ENCODE assay signal across 16 cellular contexts in genomic region chr5:5330723-5331530, GRCh38.
A peak's percentile ranks its signal among the peaks of the same experiment; 100 is the strongest.
DNase-seq lines count a peak whose midpoint lies in the region; ATAC-seq, FAIRE-seq and TF ChIP-seq lines count a peak whose summit lies in the region.
"Had no signal": no experiment of that assay in that cellular context is flagged by ENCODE, and none has a peak within 500 bp of the region (broad histone marks: within the 10 kb centered on the region; RNA-seq: fewer than 3 reads in every experiment).

No MANE protein-coding gene starts in this region.

- H3K27me3 ChIP-seq in right lobe of liver (no peaks in the 10 kb centered on the region), HepG2 (ENCODE audit: control insufficient read depth in 1 of 2, insufficient read depth in 2 of 2, low read length in 2 of 2) (peaks cover 2 to 20% of the 10 kb centered on the region in 2 experiments; a peak in 2 of 5 replicates), mesenchymal stem cell (ENCODE audit: control insufficient read depth in 1 of 2, insufficient read depth in 1 of 2, low read length in 2 of 2) (peaks cover 10 to 28% of the 10 kb centered on the region in 2 experiments)

- TF ChIP-seq CTCF in right lobe of liver (IDR thresholded peaks at IDR 0.05): no peak
- no peak for TF ChIP-seq CTCF in HepG2 (CRISPR knock-in tag; IDR thresholded peaks at IDR 0.05)
- TF ChIP-seq CTCF in mucosa of descending colon (IDR thresholded peaks at IDR 0.05): no peak

- H3K18ac ChIP-seq in mesenchymal stem cell (ENCODE audit: low read depth in 1 of 2, low read length in 2 of 2): no peak overlapping the region

- H3K23ac ChIP-seq in mesenchymal stem cell (ENCODE audit: low read length in 2 of 2): no peak overlapping the region

- H2BK12ac ChIP-seq in mesenchymal stem cell (ENCODE audit: low read length in 2 of 2): no peak overlapping the region

- peak overlapping the region; percentile 3 for H2AK5ac ChIP-seq in mesenchymal stem cell (ENCODE audit: low read length, severe bottlenecking)

- H3K9ac ChIP-seq in HepG2 (ENCODE audit: insufficient read depth, low read depth, low read length) (no peak overlapping the region), mesenchymal stem cell (ENCODE audit: low read length) (no peak overlapping the region)

- ATAC-seq in right lobe of liver: peak in 3 of 4 donors; percentile 30 to 55 (median 43)
- ATAC-seq in HepG2: no peak
- ATAC-seq in mucosa of descending colon: no peak
- no peak for ATAC-seq in HG03354 (IDR thresholded peaks at IDR 0.05; ENCODE audit: poor library complexity, severe bottlenecking, unreplicated experiment)
- ATAC-seq: K562 had no signal

- no peak overlapping the region for H2BK15ac ChIP-seq in mesenchymal stem cell (ENCODE audit: low read depth, poor library complexity, severe bottlenecking)

- H3K4me2 ChIP-seq in HepG2 (ENCODE audit: low read depth, low read length) (no peak overlapping the region), mesenchymal stem cell (ENCODE audit: low read length, poor library complexity, severe bottlenecking) (no peak overlapping the region)

- TF ChIP-seq EP300 in HepG2 (IDR thresholded peaks at IDR 0.05; ENCODE audit: low read depth in 2 of 2, low read length in 2 of 2) (no peak), HepG2 (CRISPR knock-in tag; IDR thresholded peaks at IDR 0.05; ENCODE audit: borderline replicate concordance) (no peak)

- no peak for FAIRE-seq in HepG2 (lab: Jason Lieb, UNC)
- FAIRE-seq: A204.1, G401.6 had no signal

- DNase-seq in right lobe of liver: no peak
- no peak for DNase-seq in HepG2 (ENCODE audit: low spot score)
- peak; percentile 38 for DNase-seq in glomerular visceral epithelial cell (ENCODE audit: extremely low spot score)
- DNase-seq in mesenchymal stem cell: peak; percentile 46
- DNase-seq in mucosa of descending colon: no peak
- no peak for DNase-seq in A172 (ENCODE audit: low spot score)
- no peak for DNase-seq in EL
- DNase-seq: DMS53, NCI-H1436 treated with DMSO at 0.1 percent for 48 hours, NCI-H2081 treated with DMSO at 0.1 percent for 48 hours, NCI-H69 had no signal

- no peak overlapping the region for H3K27ac ChIP-seq in right lobe of liver
- no peak overlapping the region for H3K27ac ChIP-seq in HepG2 (ENCODE audit: extremely low read length, insufficient read depth, low read length)
- H3K27ac ChIP-seq in mesenchymal stem cell (ENCODE audit: low read length, poor library complexity, severe bottlenecking): no peak overlapping the region

- POLR2A ChIA-PET in HepG2 (lab: Yijun Ruan, JAX): no interaction called here

- no peak overlapping the region for H2BK5ac ChIP-seq in mesenchymal stem cell (ENCODE audit: low read depth, low read length, poor library complexity, severe bottlenecking)

- no TSS peak for BruUV-seq in HepG2 (replicated peaks; lab: Mats Ljungman, UMichigan)

- no peak overlapping the region for H3K4me3 ChIP-seq in right lobe of liver
- no peak overlapping the region for H3K4me3 ChIP-seq in HepG2 (replicated peaks in 1 of 3; ENCODE audit: insufficient read depth in 1 of 3, low read depth in 2 of 3, low read length in 3 of 3)
- H3K4me3 ChIP-seq in mesenchymal stem cell (ENCODE audit: insufficient read depth in 1 of 2, low read depth in 1 of 2, low read length in 2 of 2): no peak overlapping the region
- no peak overlapping the region for H3K4me3 ChIP-seq in mucosa of descending colon
- H3K4me3 ChIP-seq: K562 had no signal

- intact Hi-C loops in right lobe of liver (cut with DNase I): no loop called here
- intact Hi-C loops in HepG2 (cut with micrococcal nuclease; ENCODE audit: unreplicated experiment): no loop called here
- intact Hi-C loops in mucosa of descending colon (cut with DNase I, micrococcal nuclease): no loop called here

- no peak for TF ChIP-seq RAD21 in HepG2 (CRISPR knock-in tag; IDR thresholded peaks at IDR 0.05)

- no peak overlapping the region for H3K4ac ChIP-seq in mesenchymal stem cell (ENCODE audit: low read depth in 1 of 2, low read length in 2 of 2)

- H3K36me3 ChIP-seq in right lobe of liver (no peaks in the 10 kb centered on the region), HepG2 (replicated peaks in 1 of 2; ENCODE audit: control insufficient read depth in 1 of 2, insufficient read depth in 2 of 2, low read length in 2 of 2) (no peaks in the 10 kb centered on the region), mesenchymal stem cell (ENCODE audit: control insufficient read depth in 1 of 2, insufficient read depth in 2 of 2, low read depth in 1 of 2, low read length in 2 of 2) (no peaks in the 10 kb centered on the region), mucosa of descending colon (ENCODE audit: low read depth) (no peaks in the 10 kb centered on the region)

- H3K9me3 ChIP-seq in right lobe of liver: no peaks in the 10 kb centered on the region
- H3K9me3 ChIP-seq in HepG2 (ENCODE audit: low read length): no peaks in the 10 kb centered on the region
- H3K9me3 ChIP-seq in mesenchymal stem cell (ENCODE audit: control insufficient read depth, low read length): no peaks in the 10 kb centered on the region
- H3K9me3 ChIP-seq in mucosa of descending colon: no peaks in the 10 kb centered on the region
- H3K9me3 ChIP-seq: Caco-2 had no signal

- CTCF ChIA-PET in HepG2 (lab: Yijun Ruan, JAX; ENCODE audit: low intra/inter-chr PET ratio, low total read pairs): no interaction called here

- no peak overlapping the region for H3K14ac ChIP-seq in mesenchymal stem cell (ENCODE audit: low read length in 2 of 2)

- H4K8ac ChIP-seq in mesenchymal stem cell (ENCODE audit: low read length): no peak overlapping the region

- in situ Hi-C loops in HepG2 (cut with HindIII; ENCODE audit: extremely low pct_ligation_motif_present, low pct_unique_long_range_greater_than_20kb): no loop called here

- no peak overlapping the region for H2BK120ac ChIP-seq in mesenchymal stem cell (ENCODE audit: low read depth, low read length)

- H2AFZ ChIP-seq in HepG2 (ENCODE audit: low read length) (no peak overlapping the region), mesenchymal stem cell (ENCODE audit: low read depth, low read length) (no peak overlapping the region)

- no peak for TF ChIP-seq POLR2A in right lobe of liver (IDR thresholded peaks at IDR 0.05)
- TF ChIP-seq POLR2A in HepG2 (IDR thresholded peaks at IDR 0.05; ENCODE audit: insufficient read depth in 1 of 2, low read depth in 2 of 2, low read length in 2 of 2): no peak

- no peak overlapping the region for H4K91ac ChIP-seq in mesenchymal stem cell (ENCODE audit: low read length)

- no peaks in the 10 kb centered on the region for H4K20me1 ChIP-seq in HepG2 (ENCODE audit: insufficient read depth, low read length)

- H3K79me2 ChIP-seq in HepG2 (ENCODE audit: insufficient read depth, low read length): no peaks in the 10 kb centered on the region

- H3K4me1 ChIP-seq in right lobe of liver (no peaks in the 10 kb centered on the region), HepG2 (ENCODE audit: insufficient read depth, low read length) (peaks cover 44% of the 10 kb centered on the region), mesenchymal stem cell (ENCODE audit: control insufficient read depth, insufficient read depth, low read depth, low read length) (peaks cover 24% of the 10 kb centered on the region), mucosa of descending colon (ENCODE audit: low read depth) (no peaks in the 10 kb centered on the region)

- no peaks in the 10 kb centered on the region for H3K79me1 ChIP-seq in mesenchymal stem cell (replicated peaks; ENCODE audit: low read length, poor library complexity, severe bottlenecking)

- whole genome bisulfite sequencing in right lobe of liver (ENCODE audit: insufficient coverage, low coverage, low lambda C conversion rate, missing lambda C conversion rate): 79% methylated on average over 5 of the region's 5 CpGs
- 33% methylated on average over 5 of the region's 5 CpGs for WGBS in HepG2 (ENCODE audit: low lambda C conversion rate)
- 78% methylated on average over 5 of the region's 5 CpGs for WGBS in mesenchymal stem cell

TF ChIP-seq in HepG2, 621 proteins besides CTCF, POLR2A, EP300 and RAD21 (continues in another document):
- TF ChIP-seq ATF2 (CRISPR knock-in tag; IDR thresholded peaks at IDR 0.05) (no peak), ZNF737 (CRISPR knock-in tag; IDR thresholded peaks at IDR 0.05; ENCODE audit: borderline replicate concordance) (no peak), YEATS4 (CRISPR knock-in tag; IDR thresholded peaks at IDR 0.05; ENCODE audit: borderline replicate concordance) (no peak), SMYD3 (CRISPR knock-in tag; IDR thresholded peaks at IDR 0.05) (no peak), PRDM10 (CRISPR knock-in tag; IDR thresholded peaks at IDR 0.05; ENCODE audit: low read depth) (no peak)

Comparison
In these comparisons a context has a peak if more than half of its experiments do, and no peak if none do; other contexts are left out.
1. ATAC-seq: peak in right lobe of liver (3 of 4); none in HepG2 (single experiment), mucosa of descending colon (single experiment) and HG03354 (single experiment).
2. DNase-seq: peak in glomerular visceral epithelial cell (single experiment) and mesenchymal stem cell (single experiment); none in right lobe of liver (0 of 3), HepG2 (single experiment), mucosa of descending colon (0 of 3), A172 (single experiment) and EL (single experiment).